ENCODE assay signal across 1 cellular context in the genomic region with DNA sequence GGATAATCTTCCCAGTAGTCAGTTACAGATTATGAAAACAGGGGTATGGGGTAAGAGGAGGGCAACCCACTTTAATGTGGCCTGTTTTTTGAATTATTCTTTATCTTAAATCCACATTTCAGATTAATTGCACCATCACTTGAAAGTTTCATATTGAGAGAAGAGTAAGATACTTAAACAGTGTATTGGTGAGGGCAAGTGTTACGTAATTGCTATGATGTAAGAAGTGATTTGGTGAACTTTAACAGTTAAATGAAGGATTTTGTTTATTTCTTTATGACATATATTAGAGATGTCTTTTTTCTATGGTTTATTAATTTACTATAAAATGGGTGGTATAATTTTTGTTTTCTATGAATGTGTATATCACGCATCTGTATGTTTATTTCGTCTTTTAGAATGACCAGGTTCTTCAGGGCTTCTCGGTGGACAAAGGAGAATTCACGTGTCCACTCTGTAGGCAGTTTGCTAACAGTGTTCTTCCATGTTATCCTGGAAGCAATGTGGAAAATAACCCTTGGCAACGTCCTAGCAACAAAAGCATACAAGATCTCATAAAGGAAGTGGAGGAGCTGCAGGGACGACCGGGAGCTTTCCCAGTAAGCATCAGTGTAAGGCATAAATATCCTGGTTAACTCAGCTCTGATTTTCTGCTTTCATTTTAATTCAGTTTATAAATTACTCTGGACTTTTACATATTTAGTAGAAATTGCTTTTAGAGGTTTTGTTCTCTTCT.
TF ChIP-seq lines count a peak whose summit lies in the region.

No MANE protein-coding gene starts in this region.

TF ChIP-seq in K562, 482 proteins besides CTCF, POLR2A, EP300 and RAD21 (continued from another document):
- TF ChIP-seq, protein P1, sequence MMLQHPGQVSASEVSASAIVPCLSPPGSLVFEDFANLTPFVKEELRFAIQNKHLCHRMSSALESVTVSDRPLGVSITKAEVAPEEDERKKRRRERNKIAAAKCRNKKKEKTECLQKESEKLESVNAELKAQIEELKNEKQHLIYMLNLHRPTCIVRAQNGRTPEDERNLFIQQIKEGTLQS (IDR thresholded peaks at IDR 0.05): peak; percentile 30; the same call in 1 of the 2 replicates
- TF ChIP-seq, protein P1 (CRISPR knock-in tag; conservative IDR thresholded peaks at IDR 0.05): no peak
- 0 out of 2 replicates have a peak, but pooled peaks have one; percentile 7 for TF ChIP-seq PHF8 (IDR thresholded peaks at IDR 0.05; ENCODE audit: borderline replicate concordance, low read length)
